Comparison of ENCODE assay signal across 9 cellular contexts in the genomic region with DNA sequence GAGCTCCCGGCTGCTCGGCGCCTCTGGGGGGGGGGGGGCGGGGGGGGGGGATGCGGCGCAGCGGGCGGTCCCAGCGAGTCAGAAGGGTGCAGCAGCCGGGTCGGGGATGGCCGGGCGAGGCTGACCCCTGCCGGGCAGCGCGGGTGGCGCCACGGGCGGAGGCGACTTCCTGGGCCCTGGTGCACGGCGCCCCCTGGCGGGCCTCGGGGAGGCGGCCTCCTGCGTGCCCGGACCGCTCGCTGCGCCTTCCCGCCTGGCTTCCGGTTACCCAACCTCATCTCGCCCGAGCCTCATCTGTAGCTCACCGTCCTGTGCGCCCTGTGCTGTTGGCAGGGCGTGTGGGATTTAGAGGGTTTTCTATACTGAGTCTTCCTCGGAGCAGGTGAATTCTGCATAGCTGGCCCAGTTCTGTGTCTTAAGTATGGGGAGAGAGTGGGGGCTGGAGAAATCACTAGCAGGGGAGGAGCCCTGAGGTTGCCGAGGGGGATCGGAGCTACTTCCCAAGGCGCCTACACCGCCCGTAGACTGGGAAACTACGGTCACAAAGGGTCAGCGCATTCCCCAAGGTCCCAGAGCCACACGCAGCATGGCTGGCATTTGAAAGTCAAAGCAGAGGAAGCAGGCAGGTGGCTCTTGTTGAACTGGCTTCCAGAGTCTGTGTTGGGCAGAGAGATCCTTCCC. TPM values are rescaled to one million over a fixed set of nuclear protein-coding genes. Genes with fewer than 3 reads are reported as not detected.
A peak's percentile ranks its signal among the peaks of the same experiment; 100 is the strongest.
DNase-seq lines count a peak whose midpoint lies in the region; ATAC-seq and TF ChIP-seq lines count a peak whose summit lies in the region.
"Had no signal": no experiment of that assay in that cellular context is flagged by ENCODE, and none has a peak within 500 bp of the region (broad histone marks: within the 10 kb centered on the region; RNA-seq: fewer than 3 reads in every experiment).

No MANE protein-coding gene starts in this region.

- H3K27me3 ChIP-seq in dorsolateral prefrontal cortex = no peaks in the 10 kb centered on the region

- TF ChIP-seq CTCF in dorsolateral prefrontal cortex (IDR thresholded peaks at IDR 0.05 in 54 of 56, conservative IDR thresholded peaks at IDR 0.05 in 2 of 56; ENCODE audit: low read depth in 1 of 56, partially characterized antibody in 56 of 56) (peak; percentile 73 to 100 (median 98)), lower leg skin (IDR thresholded peaks at IDR 0.05) (peak in 1 of 3 donors; percentile 44)

- WGBS in lower leg skin, 2 donors = 1 to 5% methylated on average over 12 to 23 of the region's 46 CpGs

- H3K27ac ChIP-seq in dorsolateral prefrontal cortex = peak overlapping the region in 41 of 59 donors; percentile 3 to 87 (median 71)

- peak; percentile 81 for ATAC-seq in GM18909 (IDR thresholded peaks at IDR 0.05; ENCODE audit: poor library complexity, unreplicated experiment)
- ATAC-seq in HG03159 (IDR thresholded peaks at IDR 0.05; ENCODE audit: unreplicated experiment) = peak; percentile 88

- no peak for TF ChIP-seq POLR2A in lower leg skin (IDR thresholded peaks at IDR 0.05)

- intact Hi-C loops in dorsolateral prefrontal cortex (cut with DNase I) = loop anchor here (1.0 to 10.0 kb wide), 8 partner anchors 49 to 861 kb away; partner anchors contain the start of gene ARHGAP22 (in 1 of the 2)
- intact Hi-C loops in lower leg skin (cut with DNase I; ENCODE audit: low total_unique reads) = loop anchor here (5.0 kb wide), 1 partner anchor 861 kb away; no protein-coding TSS in a partner anchor

- peak; percentile 83 to 84 for DNase-seq in AML-193 (lab: John Stamatoyannopoulos, UW)
- DNase-seq in NCI-H460 (ENCODE audit: extremely low read depth, low read depth) = peak; percentile 84
- peak; percentile 65 to 71 for DNase-seq in activated CD4-positive, alpha-beta T cell treated with anti-CD3 and anti-CD28 coated beads, Interleukin-2, amount 50 U/mL, for 4 hours
- peak; percentile 76 to 93 (median 88) for DNase-seq in dorsolateral prefrontal cortex
- peak; percentile 82 to 98 for DNase-seq in lower leg skin (ENCODE audit: low spot score in 2 of 2)
- DNase-seq in stimulated activated CD4-positive, alpha-beta T cell treated with anti-CD3 and anti-CD28 coated beads, Interleukin-4, amount 100 ng/mL, for 1 hour = peak; percentile 86

- H3K4me3 ChIP-seq in dorsolateral prefrontal cortex (peak overlapping the region; percentile 57 to 87 (median 77)), lower leg skin (ENCODE audit: low read depth, poor library complexity, severe bottlenecking) (no peak overlapping the region)

RNA-seq across cellular contexts. Expression of gene WDFY4, which starts 28.3 kb away (rescaled TPM):
- total RNA-seq in NCI-H460 (2014; rRNA removed; shearing (Covaris generic)) = not detected in 2 replicates
- not detected in 2 replicates for polyA plus RNA-seq in NCI-H460 (2014; cell fraction: nucleus; rRNA removed)
- total RNA-seq in dorsolateral prefrontal cortex = 10 to 100 TPM in 5 of 120 experiments, 1 to 10 TPM in 115; 1.5 to 12.2 (median 4.6) TPM
- 1 to 10 TPM in 3 of 4 donors, under 1 TPM in 1; 0.91 to 4.2 (median 1.1) TPM for total RNA-seq in lower leg skin

RNA-seq across cellular contexts. Expression of gene ARHGAP22, which starts 51.5 kb away (rescaled TPM):
- total RNA-seq in NCI-H460 (2014; rRNA removed; shearing (Covaris generic)) = 3.0 and 3.6 TPM in 2 replicates
- 11.7 and 16.8 TPM in 2 replicates for polyA plus RNA-seq in NCI-H460 (2014; cell fraction: nucleus; rRNA removed)
- total RNA-seq in dorsolateral prefrontal cortex (100 to 1,000 TPM in 1 of 120 experiments, 10 to 100 TPM in 119; 17.5 to 100 (median 34.4) TPM), lower leg skin (1 to 10 TPM in 2 of 4 donors, under 1 TPM in 2; 0.46 to 3.0 (median 1.4) TPM)
- total RNA-seq: activated CD8-positive, alpha-beta memory T cell treated with anti-CD3 and anti-CD28 coated beads for 36 hours had no signal
